ENCODE assay signal across 1 cellular context in the genomic region with DNA sequence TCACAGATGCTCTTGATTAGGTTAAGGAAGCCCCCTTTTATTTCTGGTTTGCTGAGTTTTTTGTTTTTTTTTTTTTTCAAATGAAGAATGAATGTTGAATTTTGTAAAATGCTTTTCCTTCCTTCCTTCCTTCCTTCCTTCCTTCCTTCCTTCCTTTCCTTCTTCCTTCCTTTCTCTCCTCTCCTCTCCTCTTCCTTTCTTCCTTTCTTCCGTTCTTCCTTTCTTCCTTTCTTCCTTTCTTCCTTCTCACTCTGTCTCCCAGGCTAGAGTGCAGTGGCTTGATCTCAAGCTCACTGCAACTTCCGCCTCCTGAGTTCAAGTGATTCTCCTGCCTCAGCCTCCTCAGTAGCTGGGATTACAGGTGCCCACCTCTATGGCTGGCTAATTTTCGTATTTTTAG.
TF ChIP-seq lines count a peak whose summit lies in the region.

No MANE protein-coding gene starts in this region.

TF ChIP-seq in K562, 482 proteins besides CTCF, POLR2A, EP300 and RAD21 (continued from another document):
- TF ChIP-seq, protein P1, sequence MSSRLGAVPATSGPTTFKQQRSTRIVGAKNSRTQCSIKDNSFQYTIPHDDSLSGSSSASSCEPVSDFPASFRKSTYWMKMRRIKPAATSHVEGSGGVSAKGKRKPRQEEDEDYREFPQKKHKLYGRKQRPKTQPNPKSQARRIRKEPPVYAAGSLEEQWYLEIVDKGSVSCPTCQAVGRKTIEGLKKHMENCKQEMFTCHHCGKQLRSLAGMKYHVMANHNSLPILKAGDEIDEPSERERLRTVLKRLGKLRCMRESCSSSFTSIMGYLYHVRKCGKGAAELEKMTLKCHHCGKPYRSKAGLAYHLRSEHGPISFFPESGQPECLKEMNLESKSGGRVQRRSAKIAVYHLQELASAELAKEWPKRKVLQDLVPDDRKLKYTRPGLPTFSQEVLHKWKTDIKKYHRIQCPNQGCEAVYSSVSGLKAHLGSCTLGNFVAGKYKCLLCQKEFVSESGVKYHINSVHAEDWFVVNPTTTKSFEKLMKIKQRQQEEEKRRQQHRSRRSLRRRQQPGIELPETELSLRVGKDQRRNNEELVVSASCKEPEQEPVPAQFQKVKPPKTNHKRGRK (tag; IDR thresholded peaks at IDR 0.05) = peak; percentile 64
- no peak for TF ChIP-seq KLF1 (tag; IDR thresholded peaks at IDR 0.05)
